In genomic region chr6:33313709-33314514, GRCh38 we compare ENCODE assay signal across 8 cellular contexts. TPM values are rescaled to one million over a fixed set of nuclear protein-coding genes. Genes with fewer than 3 reads are reported as not detected.
A peak's percentile ranks its signal among the peaks of the same experiment; 100 is the strongest.
DNase-seq lines count a peak whose midpoint lies in the region; ATAC-seq and TF ChIP-seq lines count a peak whose summit lies in the region.

Gene TAPBP (minus strand): TSS chr6:33314078. CDS start chr6:33314041, 37 bp downstream.

- H3K9me3 ChIP-seq in neural cell (ENCODE audit: low read length) (no peaks in the 10 kb centered on the region), stomach (no peaks in the 10 kb centered on the region)

- TF ChIP-seq POLR2A in stomach (IDR thresholded peaks at IDR 0.05) = no peak

- H3K4me1 ChIP-seq in foreskin keratinocyte = peaks cover 20% of the 10 kb centered on the region
- peaks cover 31 to 75% (median 64%) of the 10 kb centered on the region in 4 donors for H3K4me1 ChIP-seq in stomach

- intact Hi-C loops in stomach (cut with DNase I; ENCODE audit: low total_unique reads) = no loop called here

- POLR2A ChIA-PET in RWPE1 (lab: Yijun Ruan, JAX; ENCODE audit: low non-redundant PET) = no interaction called here

- no peaks in the 10 kb centered on the region for H4K20me1 ChIP-seq in neural cell (ENCODE audit: insufficient read depth)

- no peak within 1 kb of the TSS for H2AFZ ChIP-seq in neural cell (ENCODE audit: low read depth, low read length)

- H3K79me2 ChIP-seq in neural cell (replicated peaks; ENCODE audit: insufficient read depth, low read length) = no peaks in the 10 kb centered on the region

- no peak for TF ChIP-seq CTCF in RWPE1 (conservative IDR thresholded peaks at IDR 0.05; ENCODE audit: low read depth)
- TF ChIP-seq CTCF in foreskin keratinocyte (conservative IDR thresholded peaks at IDR 0.05) = no peak
- TF ChIP-seq CTCF in neural cell (IDR thresholded peaks at IDR 0.05; ENCODE audit: poor library complexity, severe bottlenecking) = no peak
- no peak for TF ChIP-seq CTCF in stomach (IDR thresholded peaks at IDR 0.05)

- in situ Hi-C loops in ACHN (cut with HindIII; ENCODE audit: low pct_ligation_motif_present, low pct_unique_long_range_greater_than_20kb, low sequenced_read_pairs) = no loop called here

- H3K27me3 ChIP-seq in foreskin keratinocyte (no peaks in the 10 kb centered on the region), neural cell (ENCODE audit: insufficient read depth, low read depth, low read length) (peaks cover 25% of the 10 kb centered on the region), stomach (no peaks in the 10 kb centered on the region)

- H3K36me3 ChIP-seq in neural cell (ENCODE audit: insufficient read depth, low read length) (no peaks in the 10 kb centered on the region), stomach (peaks cover 13 to 41% (median 37%) of the 10 kb centered on the region in 4 donors)

- no peak for TF ChIP-seq EP300 in neural cell (conservative IDR thresholded peaks at IDR 0.05; ENCODE audit: poor library complexity, severe bottlenecking)
- TF ChIP-seq EP300 in stomach (IDR thresholded peaks at IDR 0.05) = no peak

- no peak for TF ChIP-seq RAD21 in neural cell (conservative IDR thresholded peaks at IDR 0.05)

- H3K4me3 ChIP-seq in neural cell (ENCODE audit: low read length) (peak within 1 kb of the TSS; percentile 68), stomach (peak within 1 kb of the TSS; percentile 64 to 96 (median 76))

- H3K9ac ChIP-seq in neural cell (ENCODE audit: low read length) = peak within 1 kb of the TSS; percentile 52

- DNase-seq in ACHN (peak; percentile 74), RWPE1 (ENCODE audit: low spot score) (peak; percentile 61), activated gamma-delta T cell treated with Interleukin-2 at 50 U/mL for 16 hours (peak; percentile 80), foreskin keratinocyte (peak in 1 of 2 donors; percentile 68), stomach (peak; percentile 60)

- 0 to 1% (median 0%) methylated on average over 24 to 47 of the region's 47 CpGs for WGBS in stomach, 5 donors

- CTCF ChIA-PET in RWPE1 (lab: Yijun Ruan, JAX) = interaction anchor here (0.6 to 2.8 kb wide), 2 partner anchors 14 to 551 kb away, joined by 3 to 15 read pairs; partner anchors contain the start of gene RGL2

- H3K9me2 ChIP-seq in neural cell (ENCODE audit: insufficient read depth, low read length) = no peaks in the 10 kb centered on the region

- H3K27ac ChIP-seq in RWPE1 (peak within 1 kb of the TSS; percentile 95), foreskin keratinocyte (peak within 1 kb of the TSS; percentile 86), neural cell (ENCODE audit: low read length) (peak within 1 kb of the TSS; percentile 31), stomach (peak within 1 kb of the TSS; percentile 91 to 97 (median 97))

- peak within 1 kb of the TSS; percentile 68 for H3K4me2 ChIP-seq in neural cell (ENCODE audit: low read length)

- ATAC-seq in GM18861 (IDR thresholded peaks at IDR 0.05; ENCODE audit: unreplicated experiment) = peak; percentile 32
- ATAC-seq in HG03520 (IDR thresholded peaks at IDR 0.05; ENCODE audit: unreplicated experiment) = peak; percentile 29
- peak; percentile 38 for ATAC-seq in foreskin keratinocyte

- H3F3A ChIP-seq in neural cell (ENCODE audit: insufficient read depth, low read length, poor library complexity, severe bottlenecking) = peaks cover 6% of the 10 kb centered on the region

TF ChIP-seq in neural cell, 6 proteins besides CTCF, POLR2A, EP300 and RAD21:
- TF ChIP-seq POLR2AphosphoS5 (IDR thresholded peaks at IDR 0.05) = no peak
- TF ChIP-seq, protein P1, sequence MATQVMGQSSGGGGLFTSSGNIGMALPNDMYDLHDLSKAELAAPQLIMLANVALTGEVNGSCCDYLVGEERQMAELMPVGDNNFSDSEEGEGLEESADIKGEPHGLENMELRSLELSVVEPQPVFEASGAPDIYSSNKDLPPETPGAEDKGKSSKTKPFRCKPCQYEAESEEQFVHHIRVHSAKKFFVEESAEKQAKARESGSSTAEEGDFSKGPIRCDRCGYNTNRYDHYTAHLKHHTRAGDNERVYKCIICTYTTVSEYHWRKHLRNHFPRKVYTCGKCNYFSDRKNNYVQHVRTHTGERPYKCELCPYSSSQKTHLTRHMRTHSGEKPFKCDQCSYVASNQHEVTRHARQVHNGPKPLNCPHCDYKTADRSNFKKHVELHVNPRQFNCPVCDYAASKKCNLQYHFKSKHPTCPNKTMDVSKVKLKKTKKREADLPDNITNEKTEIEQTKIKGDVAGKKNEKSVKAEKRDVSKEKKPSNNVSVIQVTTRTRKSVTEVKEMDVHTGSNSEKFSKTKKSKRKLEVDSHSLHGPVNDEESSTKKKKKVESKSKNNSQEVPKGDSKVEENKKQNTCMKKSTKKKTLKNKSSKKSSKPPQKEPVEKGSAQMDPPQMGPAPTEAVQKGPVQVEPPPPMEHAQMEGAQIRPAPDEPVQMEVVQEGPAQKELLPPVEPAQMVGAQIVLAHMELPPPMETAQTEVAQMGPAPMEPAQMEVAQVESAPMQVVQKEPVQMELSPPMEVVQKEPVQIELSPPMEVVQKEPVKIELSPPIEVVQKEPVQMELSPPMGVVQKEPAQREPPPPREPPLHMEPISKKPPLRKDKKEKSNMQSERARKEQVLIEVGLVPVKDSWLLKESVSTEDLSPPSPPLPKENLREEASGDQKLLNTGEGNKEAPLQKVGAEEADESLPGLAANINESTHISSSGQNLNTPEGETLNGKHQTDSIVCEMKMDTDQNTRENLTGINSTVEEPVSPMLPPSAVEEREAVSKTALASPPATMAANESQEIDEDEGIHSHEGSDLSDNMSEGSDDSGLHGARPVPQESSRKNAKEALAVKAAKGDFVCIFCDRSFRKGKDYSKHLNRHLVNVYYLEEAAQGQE (IDR thresholded peaks at IDR 0.05; ENCODE audit: borderline replicate concordance) = no peak
- no peak for TF ChIP-seq TAF1 (IDR thresholded peaks at IDR 0.05; ENCODE audit: low read depth)
- no peak for TF ChIP-seq MXI1 (conservative IDR thresholded peaks at IDR 0.05; ENCODE audit: poor library complexity, severe bottlenecking)
- TF ChIP-seq EZH2 (IDR thresholded peaks at IDR 0.05; ENCODE audit: borderline replicate concordance, insufficient read depth, low read length, poor library complexity, severe bottlenecking) = no peak
- no peak for TF ChIP-seq SMC3 (conservative IDR thresholded peaks at IDR 0.05; ENCODE audit: poor library complexity)

RNA-seq across cellular contexts. Expression of gene TAPBP, which starts in this region (rescaled TPM):
- total RNA-seq in foreskin keratinocyte = 87.4 and 105 TPM in 2 replicates
- polyA plus RNA-seq in foreskin keratinocyte = 61.7 and 64.0 TPM in 2 replicates
- polyA plus RNA-seq in neural cell = 1.2 and 5.5 TPM in 2 replicates
- polyA minus RNA-seq in neural cell = 1.6 and 1.7 TPM in 2 replicates
- 100 to 1,000 TPM in 2 of 5 donors, 10 to 100 TPM in 3; 29.0 to 242 (median 59.5) TPM for total RNA-seq in stomach
- 10 to 100 TPM; 17.0 to 53.5 (median 37.5) TPM for polyA plus RNA-seq in stomach

Comparison
In these comparisons a context has a peak if more than half of its experiments do, and no peak if none do; other contexts are left out.
1. H3K27ac ChIP-seq: peak in every context shown above with its lines; median percentile 97 in stomach; 95 in RWPE1; 86 in foreskin keratinocyte; 31 in neural cell.